1 cellular context compared by ENCODE assay signal in genomic region chr7:131327626-131328386, GRCh38.
TF ChIP-seq lines count a peak whose summit lies in the region.

TSS of gene MKLN1 (plus strand) at chr7:131327876. CDS start at chr7:131327900, 24 bp downstream.

TF ChIP-seq in K562, 482 proteins besides CTCF, POLR2A, EP300 and RAD21 (continued from another document and continues in another):
- TF ChIP-seq ARID4B (CRISPR knock-in tag; IDR thresholded peaks at IDR 0.05): peak; percentile 92
- TF ChIP-seq MCM2 (IDR thresholded peaks at IDR 0.05; ENCODE audit: low read depth): no peak
- no peak for TF ChIP-seq SRSF1 (IDR thresholded peaks at IDR 0.05; ENCODE audit: low read depth, low read length)
- no peak for TF ChIP-seq LEF1 (IDR thresholded peaks at IDR 0.05)
- no peak for TF ChIP-seq ZNF175 (CRISPR knock-in tag; IDR thresholded peaks at IDR 0.05; ENCODE audit: low read depth)
- TF ChIP-seq NCOR1 (IDR thresholded peaks at IDR 0.05): no peak
- TF ChIP-seq RBM17 (IDR thresholded peaks at IDR 0.05; ENCODE audit: borderline replicate concordance, low read depth, low read length): no peak
- no peak for TF ChIP-seq ZNF280B (CRISPR knock-in tag; IDR thresholded peaks at IDR 0.05)
- peak; percentile 51; the same call in 1 of the 2 replicates for TF ChIP-seq ZBTB40 (IDR thresholded peaks at IDR 0.05)
- TF ChIP-seq ZBTB40 (CRISPR knock-in tag; IDR thresholded peaks at IDR 0.05): no peak
- TF ChIP-seq E2F5 (CRISPR knock-in tag; IDR thresholded peaks at IDR 0.05): no peak
- 0 out of 2 replicates have a peak, but pooled peaks have one; percentile 19 for TF ChIP-seq E2F3 (CRISPR knock-in tag; IDR thresholded peaks at IDR 0.05)
- no peak for TF ChIP-seq SAFB (IDR thresholded peaks at IDR 0.05; ENCODE audit: borderline replicate concordance, low read depth, low read length)
- no peak for TF ChIP-seq STAT5A (IDR thresholded peaks at IDR 0.05; ENCODE audit: borderline replicate concordance, low read length)
- TF ChIP-seq HBP1 (CRISPR knock-in tag; IDR thresholded peaks at IDR 0.05): no peak; the same call in 1 of the 2 replicates
- TF ChIP-seq ZNF592 (IDR thresholded peaks at IDR 0.05): no peak
- TF ChIP-seq TSHZ1 (CRISPR knock-in tag; IDR thresholded peaks at IDR 0.05): no peak
- TF ChIP-seq SMAD1 (IDR thresholded peaks at IDR 0.05; ENCODE audit: low read depth, low read length, partially characterized antibody): peak; percentile 65
- no peak for TF ChIP-seq FOXA1 (IDR thresholded peaks at IDR 0.05; ENCODE audit: borderline replicate concordance)
- no peak for TF ChIP-seq ZNF274 (IDR thresholded peaks at IDR 0.05; ENCODE audit: borderline replicate concordance, low read depth, low read length)
- TF ChIP-seq DNMT1 (IDR thresholded peaks at IDR 0.05): no peak
- TF ChIP-seq MYBL2 (IDR thresholded peaks at IDR 0.05; ENCODE audit: low read depth): no peak
- TF ChIP-seq MYBL2 (CRISPR knock-in tag; IDR thresholded peaks at IDR 0.05; ENCODE audit: borderline replicate concordance): no peak
- TF ChIP-seq ELF2 (CRISPR knock-in tag; IDR thresholded peaks at IDR 0.05): no peak
- peak; percentile 36; the same call in 1 of the 2 replicates for TF ChIP-seq ZNF584 (CRISPR knock-in tag; IDR thresholded peaks at IDR 0.05; ENCODE audit: low read depth)
- 0 out of 2 replicates have a peak, but pooled peaks have one; percentile 5 for TF ChIP-seq JUNB (CRISPR knock-in tag; conservative IDR thresholded peaks at IDR 0.05)
- no peak for TF ChIP-seq ZNF717 (CRISPR knock-in tag; IDR thresholded peaks at IDR 0.05)
- no peak for TF ChIP-seq KAT2B (IDR thresholded peaks at IDR 0.05; ENCODE audit: low read depth, low read length)
- no peak for TF ChIP-seq MCM7 (IDR thresholded peaks at IDR 0.05)
- TF ChIP-seq PTBP1 (IDR thresholded peaks at IDR 0.05; ENCODE audit: low read depth, low read length): 0 out of 2 replicates have a peak, but pooled peaks have one; percentile 27
- TF ChIP-seq KAT8 (IDR thresholded peaks at IDR 0.05; ENCODE audit: low read depth): no peak; the same call in 1 of the 2 replicates
- TF ChIP-seq ZNF507 (tag; conservative IDR thresholded peaks at IDR 0.05): no peak
- TF ChIP-seq TCF7 (IDR thresholded peaks at IDR 0.05; ENCODE audit: borderline replicate concordance): no peak
